Comparison of ENCODE assay signal across 8 cellular contexts in the genomic region with DNA sequence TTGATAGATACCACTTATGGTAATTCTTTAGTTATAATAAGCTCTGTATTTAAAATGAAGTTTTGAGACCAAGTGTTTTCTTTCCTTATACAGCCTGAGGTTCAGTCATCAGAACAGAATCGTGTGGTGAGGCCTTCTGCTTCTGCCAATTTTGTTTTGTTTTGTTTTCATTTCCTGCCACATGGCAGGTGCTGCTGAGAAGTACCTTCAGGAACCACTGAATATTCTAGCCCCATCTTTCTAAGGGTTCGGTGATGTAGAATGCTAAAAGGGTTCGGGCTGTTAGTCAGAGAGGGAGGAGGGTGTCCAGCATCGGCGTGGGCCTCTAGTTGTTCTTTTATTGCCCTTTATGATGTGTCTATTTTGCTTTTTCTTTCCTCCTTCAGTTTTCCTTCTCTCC. TPM values are rescaled to one million over a fixed set of nuclear protein-coding genes. Genes with fewer than 3 reads are reported as not detected.
DNase-seq lines count a peak whose midpoint lies in the region; ATAC-seq, FAIRE-seq and TF ChIP-seq lines count a peak whose summit lies in the region.

No MANE protein-coding gene starts in this region.

- H3K27me3 Mint-ChIP-seq in CD4-positive, CD25-positive, alpha-beta regulatory T cell, result no peaks in the 10 kb centered on the region

- peak overlapping the region; percentile 11 to 68 (median 52) for H3K4me3 Mint-ChIP-seq in CD4-positive, CD25-positive, alpha-beta regulatory T cell

- H3K36me3 ChIP-seq in CD4-positive, CD25-positive, alpha-beta regulatory T cell (ENCODE audit: control insufficient read depth, insufficient read depth, low read length), result peaks cover 7% of the 10 kb centered on the region
- peaks cover 9% of the 10 kb centered on the region; the same call in 1 of the 2 replicates for H3K36me3 ChIP-seq in SJSA1
- no peaks in the 10 kb centered on the region for H3K36me3 ChIP-seq in left ventricle myocardium inferior

- H3K4me3 ChIP-seq in CD4-positive, CD25-positive, alpha-beta regulatory T cell (ENCODE audit: low read depth, low read length), result peak overlapping the region; percentile 52
- H3K4me3 ChIP-seq in SJSA1 (no peak overlapping the region), left ventricle myocardium inferior (no peak overlapping the region)

- H3K27ac ChIP-seq in CD4-positive, CD25-positive, alpha-beta regulatory T cell (ENCODE audit: insufficient read depth, low read length, poor library complexity, severe bottlenecking), result peak overlapping the region; percentile 63
- H3K27ac ChIP-seq in SJSA1 (0 out of 2 replicates have a peak overlapping the region, but pooled peaks have one; percentile 12), left ventricle myocardium inferior (replicated peaks) (peak overlapping the region; percentile 80)

- no peaks in the 10 kb centered on the region for H3K27me3 ChIP-seq in CD4-positive, CD25-positive, alpha-beta regulatory T cell (ENCODE audit: control insufficient read depth, insufficient read depth, low read length)
- H3K27me3 ChIP-seq in SJSA1 (replicated peaks) (no peaks in the 10 kb centered on the region), left ventricle myocardium inferior (ENCODE audit: low read depth) (no peaks in the 10 kb centered on the region)

- TF ChIP-seq CTCF in left ventricle myocardium inferior (IDR thresholded peaks at IDR 0.05; ENCODE audit: borderline replicate concordance), result no peak

- DNase-seq in CD4-positive, CD25-positive, alpha-beta regulatory T cell, result peak in 2 of 3 donors; percentile 62 to 74
- DNase-seq in GM19238 (ENCODE audit: insufficient read length, low spot score) (peak; percentile 30), SJSA1 (ENCODE audit: low read depth in 1 of 2, low spot score in 2 of 2) (no peak), left ventricle myocardium inferior (no peak), urothelium cell line (ENCODE audit: low spot score) (no peak), AML-193 (lab: John Stamatoyannopoulos, UW) (no peak), KG1 (lab: John Stamatoyannopoulos, UW) (no peak)
- DNase-seq in activated effector memory CD4-positive, alpha-beta T cell treated with anti-CD3 and anti-CD28 coated beads, Interleukin-2, amount 50 U/mL, for 16 hours, result no peak

- H3K9me3 Mint-ChIP-seq in CD4-positive, CD25-positive, alpha-beta regulatory T cell, result no peaks in the 10 kb centered on the region

- intact Hi-C loops in left ventricle myocardium inferior (cut with micrococcal nuclease), result no loop called here

- H3K27ac Mint-ChIP-seq in CD4-positive, CD25-positive, alpha-beta regulatory T cell, result peak overlapping the region; percentile 87 to 96 (median 94)

- H3K4me1 Mint-ChIP-seq in CD4-positive, CD25-positive, alpha-beta regulatory T cell, result peaks cover 38 to 74% (median 66%) of the 10 kb centered on the region in 4 donors

- H3K4me1 ChIP-seq in CD4-positive, CD25-positive, alpha-beta regulatory T cell (ENCODE audit: control insufficient read depth, insufficient read depth, low read length, poor library complexity, severe bottlenecking), result peaks cover 40% of the 10 kb centered on the region
- H3K4me1 ChIP-seq in SJSA1 (replicated peaks) (peaks cover 35% of the 10 kb centered on the region), left ventricle myocardium inferior (peaks cover 76% of the 10 kb centered on the region)

- H3K9me3 ChIP-seq in CD4-positive, CD25-positive, alpha-beta regulatory T cell (ENCODE audit: control insufficient read depth in 2 of 2, low read length in 2 of 2), result no peaks in the 10 kb centered on the region
- H3K9me3 ChIP-seq in SJSA1 (replicated peaks) (no peaks in the 10 kb centered on the region), left ventricle myocardium inferior (replicated peaks) (no peaks in the 10 kb centered on the region)

- FAIRE-seq in urothelium cell line (lab: Jason Lieb, UNC), result no peak

- H3K36me3 Mint-ChIP-seq in CD4-positive, CD25-positive, alpha-beta regulatory T cell, result peaks cover 4% of the 10 kb centered on the region

- ATAC-seq in CD4-positive, CD25-positive, alpha-beta regulatory T cell (ENCODE audit: low read depth in 2 of 2), result peak; percentile 94 to 97

RNA-seq across cellular contexts. Expression of a gene that starts 25.8 kb away (rescaled TPM):
- total RNA-seq in CD4-positive, CD25-positive, alpha-beta regulatory T cell, result 144 TPM
- 10 to 100 TPM; 50.6 to 79.7 (median 65.1) TPM for polyA plus RNA-seq in CD4-positive, CD25-positive, alpha-beta regulatory T cell
- total RNA-seq in SJSA1 (2014; rRNA removed; shearing (Covaris generic)), result 10.5 and 16.6 TPM in 2 replicates
- 43.8 TPM for total RNA-seq in left ventricle myocardium inferior

Comparison
In these comparisons a context has a peak if more than half of its experiments do, and no peak if none do; other contexts are left out.
1. DNase-seq: peak in CD4-positive, CD25-positive, alpha-beta regulatory T cell (2 of 3) and GM19238 (single experiment); none in SJSA1 (0 of 2), left ventricle myocardium inferior (single experiment), urothelium cell line (single experiment), AML-193 (0 of 2), activated effector memory CD4-positive, alpha-beta T cell treated with anti-CD3 and anti-CD28 coated beads, Interleukin-2, amount 50 U/mL, for 16 hours (single experiment) and KG1 (single experiment).
2. H3K27ac ChIP-seq: peak in every context shown above with its lines; median percentile 80 in left ventricle myocardium inferior; 63 in CD4-positive, CD25-positive, alpha-beta regulatory T cell; 12 in SJSA1.